Comparison of ENCODE assay signal across 8 cellular contexts in the genomic region with DNA sequence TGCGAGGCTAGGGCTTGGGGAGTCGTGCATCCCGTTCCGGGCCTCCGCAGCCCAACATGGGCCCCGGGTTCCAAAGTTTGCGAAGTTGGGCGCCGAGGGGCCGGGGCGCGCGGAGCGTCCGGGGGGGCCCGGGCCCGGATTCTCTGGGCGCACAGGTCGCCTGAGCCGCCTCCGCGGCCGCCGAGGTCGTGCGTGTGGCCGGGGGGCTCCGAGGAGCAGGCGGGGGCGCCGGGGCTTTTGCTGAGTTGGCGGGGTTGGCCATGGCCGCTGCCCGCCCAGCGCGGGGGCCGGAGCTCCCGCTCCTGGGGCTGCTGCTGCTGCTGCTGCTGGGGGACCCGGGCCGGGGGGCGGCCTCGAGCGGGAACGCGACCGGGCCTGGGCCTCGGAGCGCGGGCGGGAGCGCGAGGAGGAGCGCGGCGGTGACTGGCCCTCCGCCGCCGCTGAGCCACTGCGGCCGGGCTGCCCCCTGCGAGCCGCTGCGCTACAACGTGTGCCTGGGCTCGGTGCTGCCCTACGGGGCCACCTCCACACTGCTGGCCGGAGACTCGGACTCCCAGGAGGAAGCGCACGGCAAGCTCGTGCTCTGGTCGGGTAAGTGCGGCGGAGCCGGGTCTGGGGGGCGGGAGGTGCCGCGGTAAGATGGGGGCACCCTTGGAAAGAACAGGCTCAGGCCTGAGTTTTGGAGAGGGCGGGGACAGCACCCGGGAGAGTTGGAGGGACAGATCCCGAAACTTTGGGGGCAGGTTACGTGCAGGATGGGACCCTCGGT. TPM values are rescaled to one million over a fixed set of nuclear protein-coding genes. Genes with fewer than 3 reads are reported as not detected.
DNase-seq lines count a peak whose midpoint lies in the region; ATAC-seq and TF ChIP-seq lines count a peak whose summit lies in the region.

No MANE protein-coding gene starts in this region.

- in situ Hi-C loops in Panc1 (cut with HindIII; ENCODE audit: low pct_unique_long_range_greater_than_20kb, low sequenced_read_pairs) = no loop called here

- H3K27ac ChIP-seq in Panc1 (ENCODE audit: low read length) (no peak overlapping the region), fibroblast of lung (ENCODE audit: insufficient read depth, low read length) (no peak overlapping the region), Karpas-422 (ENCODE audit: low read length) (no peak overlapping the region)

- CTCF ChIA-PET in Panc1 (lab: Charles Lee) = interaction anchor here (0.6 to 1.2 kb wide), 2 partner anchors 25 to 96 kb away, joined by 3 read pairs; no protein-coding TSS in a partner anchor

- H3K9me2 ChIP-seq in Karpas-422 (replicated peaks; ENCODE audit: insufficient read depth, low read length) = no peaks in the 10 kb centered on the region

- intact Hi-C loops in Panc1 (cut with micrococcal nuclease; ENCODE audit: unreplicated experiment) = no loop called here

- H3K4me3 ChIP-seq in Panc1 (ENCODE audit: low read depth in 2 of 2, low read length in 2 of 2) = peak overlapping the region; percentile 45 to 56
- peak overlapping the region; percentile 51 to 75 (median 64) for H3K4me3 ChIP-seq in fibroblast of lung (replicated peaks in 1 of 4; ENCODE audit: control extremely low read depth in 1 of 4, insufficient read depth in 1 of 4, low read depth in 3 of 4, low read length in 4 of 4)
- H3K4me3 ChIP-seq in neuron (ENCODE audit: low read length) = peak overlapping the region; percentile 74
- H3K4me3 ChIP-seq in Karpas-422 (ENCODE audit: low read length) = no peak overlapping the region

- POLR2A ChIA-PET in Panc1 (lab: Charles Lee) = no interaction called here

- DNase-seq in DMS53 (lab: John Stamatoyannopoulos, UW) (peak; percentile 49), DMS53 treated with DMSO at 0.1 percent for 48 hours (lab: John Stamatoyannopoulos, UW; ENCODE audit: unreplicated experiment) (no peak), Panc1 (ENCODE audit: low read depth, low spot score) (no peak), fibroblast of lung (ENCODE audit: low read depth in 2 of 2) (peak; percentile 24 to 47), Karpas-422 (no peak), DMS153 treated with DMSO at 0.1 percent for 48 hours (lab: John Stamatoyannopoulos, UW; ENCODE audit: unreplicated experiment) (no peak), T-helper 9 cell (no peak)

- no TSS peak for BruUV-seq in Panc1 (replicated peaks; lab: Mats Ljungman, UMichigan)

- H3K79me2 ChIP-seq in fibroblast of lung (ENCODE audit: control insufficient read depth, insufficient read depth, low read length) (no peaks in the 10 kb centered on the region), Karpas-422 (ENCODE audit: low read length) (no peaks in the 10 kb centered on the region)

- peak overlapping the region; percentile 52 for H3K9ac ChIP-seq in fibroblast of lung (ENCODE audit: insufficient read depth, low read length)
- no peak overlapping the region for H3K9ac ChIP-seq in Karpas-422 (ENCODE audit: low read length)

- peak overlapping the region; percentile 84 for H3K4me2 ChIP-seq in fibroblast of lung (ENCODE audit: extremely low read depth, insufficient read depth, low read length)
- H3K4me2 ChIP-seq in Karpas-422 (ENCODE audit: low read depth, low read length, poor library complexity, severe bottlenecking) = no peak overlapping the region

- H4K20me1 ChIP-seq in fibroblast of lung (ENCODE audit: control insufficient read depth, extremely low read depth, insufficient read depth, low read length) = no peaks in the 10 kb centered on the region
- no peaks in the 10 kb centered on the region for H4K20me1 ChIP-seq in Karpas-422 (ENCODE audit: insufficient read depth, low read depth, low read length)

- TF ChIP-seq CTCF in Panc1 (IDR thresholded peaks at IDR 0.05) (no peak), fibroblast of lung (conservative IDR thresholded peaks at IDR 0.05 in 1 of 2, IDR thresholded peaks at IDR 0.05 in 1 of 2; ENCODE audit: low read depth in 1 of 2, low read length in 2 of 2) (no peak)

- H2AFZ ChIP-seq in fibroblast of lung (ENCODE audit: low read length) (peak overlapping the region; percentile 43), neuron (ENCODE audit: low read depth, low read length) (peak overlapping the region; percentile 52), Karpas-422 (ENCODE audit: low read length) (no peak overlapping the region)

- H3K4me1 ChIP-seq in Panc1 (ENCODE audit: control insufficient read depth, insufficient read depth, low read length) (no peaks in the 10 kb centered on the region), fibroblast of lung (ENCODE audit: control insufficient read depth, extremely low read depth, insufficient read depth, low read length) (no peaks in the 10 kb centered on the region), neuron (ENCODE audit: insufficient read depth, low read length) (peaks cover 27% of the 10 kb centered on the region), Karpas-422 (ENCODE audit: low read length) (no peaks in the 10 kb centered on the region)

- no peaks in the 10 kb centered on the region for H3K36me3 ChIP-seq in Panc1 (ENCODE audit: control insufficient read depth, insufficient read depth, low read length)
- H3K36me3 ChIP-seq in fibroblast of lung (ENCODE audit: control insufficient read depth, insufficient read depth, low read length) = no peaks in the 10 kb centered on the region
- H3K36me3 ChIP-seq in neuron (ENCODE audit: insufficient read depth, low read length) = peaks cover 16% of the 10 kb centered on the region
- H3K36me3 ChIP-seq in Karpas-422 (ENCODE audit: insufficient read depth, low read length) = no peaks in the 10 kb centered on the region

- H3K27me3 ChIP-seq in Panc1 (ENCODE audit: control insufficient read depth, insufficient read depth, low read length) (peaks cover 14% of the 10 kb centered on the region), fibroblast of lung (ENCODE audit: control insufficient read depth, insufficient read depth, low read length) (peaks cover 14% of the 10 kb centered on the region), neuron (ENCODE audit: insufficient read depth, low read length) (no peaks in the 10 kb centered on the region), Karpas-422 (ENCODE audit: low read length) (no peaks in the 10 kb centered on the region)

- no peaks in the 10 kb centered on the region for H3K9me3 ChIP-seq in Panc1 (ENCODE audit: control insufficient read depth, insufficient read depth, low read depth, low read length)
- no peaks in the 10 kb centered on the region for H3K9me3 ChIP-seq in fibroblast of lung (ENCODE audit: control insufficient read depth, insufficient read depth, low read depth, low read length)
- peaks cover 3% of the 10 kb centered on the region for H3K9me3 ChIP-seq in neuron (ENCODE audit: low read length)
- no peaks in the 10 kb centered on the region for H3K9me3 ChIP-seq in Karpas-422 (ENCODE audit: low read length)

- peak; percentile 60; the same call in 1 of the 2 replicates for ATAC-seq in Panc1

RNA-seq across cellular contexts. Expression of gene SMO, which starts 0.6 kb away (rescaled TPM):
- 2.9 TPM for total RNA-seq in Panc1 (2021; ENCODE audit: unreplicated experiment)
- polyA plus RNA-seq in Panc1 (2012; ENCODE audit: insufficient read length) = 4.0 TPM
- 12.6 and 23.6 TPM in 2 replicates for total RNA-seq in fibroblast of lung
- polyA plus RNA-seq in fibroblast of lung = 4.5 and 6.4 TPM in 2 replicates
- polyA plus RNA-seq in fibroblast of lung (2012) = 5.5 and 7.7 TPM in 2 replicates
- polyA minus RNA-seq in fibroblast of lung (ENCODE audit: low replicate concordance) = 28.9 and 45.9 TPM in 2 replicates
- 0.11 TPM in 1 of 2 replicates, not detected in the other for total RNA-seq in Karpas-422 (2014; rRNA removed; shearing (Covaris generic); ENCODE audit: low replicate concordance)

RNA-seq across cellular contexts. Expression of gene AHCYL2, which starts 35.8 kb away (rescaled TPM):
- 20.2 TPM for total RNA-seq in Panc1 (2021; ENCODE audit: unreplicated experiment)
- 12.5 TPM for polyA plus RNA-seq in Panc1 (2012; ENCODE audit: insufficient read length)
- total RNA-seq in fibroblast of lung = 7.4 and 11.9 TPM in 2 replicates
- 8.7 and 10.4 TPM in 2 replicates for polyA plus RNA-seq in fibroblast of lung
- polyA plus RNA-seq in fibroblast of lung (2012) = 5.0 and 5.2 TPM in 2 replicates
- polyA minus RNA-seq in fibroblast of lung (ENCODE audit: low replicate concordance) = 1.1 and 7.2 TPM in 2 replicates
- total RNA-seq in Karpas-422 (2014; rRNA removed; shearing (Covaris generic); ENCODE audit: low replicate concordance) = 6.0 and 6.6 TPM in 2 replicates

RNA-seq across cellular contexts. Expression of gene TSPAN33, which starts 44.6 kb away (rescaled TPM):
- total RNA-seq in Panc1 (2021; ENCODE audit: unreplicated experiment) (5.4 TPM), fibroblast of lung (0.17 and 0.77 TPM in 2 replicates)
- polyA plus RNA-seq in Panc1 (2012; ENCODE audit: insufficient read length) = 7.4 TPM
- polyA plus RNA-seq in fibroblast of lung = 0.25 and 0.36 TPM in 2 replicates
- polyA plus RNA-seq in fibroblast of lung (2012) = 0.21 and 0.33 TPM in 2 replicates
- not detected in 2 replicates for polyA minus RNA-seq in fibroblast of lung (ENCODE audit: low replicate concordance)
- 11.1 and 21.8 TPM in 2 replicates for total RNA-seq in Karpas-422 (2014; rRNA removed; shearing (Covaris generic); ENCODE audit: low replicate concordance)

Comparison
In these comparisons a context has a peak if more than half of its experiments do, and no peak if none do; other contexts are left out.
1. DNase-seq: peak in DMS53 (single experiment) and fibroblast of lung (2 of 2); none in DMS53 treated with DMSO at 0.1 percent for 48 hours (single experiment), Panc1 (single experiment), Karpas-422 (single experiment), DMS153 treated with DMSO at 0.1 percent for 48 hours (single experiment) and T-helper 9 cell (single experiment).